In the genomic region with DNA sequence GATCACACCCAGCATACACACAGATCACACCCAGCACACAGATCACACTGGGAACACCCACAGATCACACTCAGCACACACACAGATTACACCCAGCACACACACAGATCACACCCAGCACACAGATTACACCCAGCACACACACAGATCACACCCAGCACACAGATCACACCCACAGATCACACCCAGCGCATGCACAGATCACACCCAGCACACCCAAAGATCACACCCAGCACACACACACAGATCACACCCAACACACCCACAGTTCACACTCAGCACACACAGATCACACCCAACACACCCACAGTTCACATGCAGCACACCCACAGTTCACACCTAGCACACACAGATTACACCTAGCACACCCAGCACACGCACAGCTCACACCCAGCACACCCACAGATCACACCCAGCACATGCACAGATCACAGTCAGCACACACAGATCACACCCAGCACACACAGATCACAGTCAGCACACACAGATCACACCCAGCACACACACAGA, we compare ENCODE assay signal across 23 cellular contexts.
"Had no signal": no experiment of that assay in that cellular context is flagged by ENCODE, and none has a peak within 500 bp of the region (broad histone marks: within the 10 kb centered on the region; RNA-seq: fewer than 3 reads in every experiment).

No MANE protein-coding gene starts in this region.

- H3K27ac ChIP-seq: SJSA1, SK-N-MC had no signal

- H3K9me3 ChIP-seq: MG63, SJSA1 had no signal

- FAIRE-seq: RCC 7860 had no signal

- H3K4me1 ChIP-seq: SJSA1 had no signal

- H3K4me3 ChIP-seq: MG63, SJSA1, SK-N-MC had no signal

- DNase-seq: Karpas-422, KG1, MG63, NCI-H1092, NCI-H1105 treated with DMSO at 0.1 percent for 48 hours, NCI-H1417 treated with DMSO at 0.1 percent for 48 hours, NCI-H146, NCI-H187, NCI-H2029, NCI-H2081 treated with DMSO at 0.1 percent for 48 hours, NCI-H2171, NCI-H226, NCI-H446, NCI-H510A, NCI-H524 treated with DMSO at 0.1 percent for 48 hours, NCI-H69, NCI-H774, Right ventricle myocardium superior, RPMI8226, SIG-M5 had no signal

- H3K36me3 ChIP-seq: MG63 had no signal

- H3K27me3 ChIP-seq: MG63, SJSA1 had no signal
